Comparison of ENCODE assay signal across 18 cellular contexts in the genomic region with DNA sequence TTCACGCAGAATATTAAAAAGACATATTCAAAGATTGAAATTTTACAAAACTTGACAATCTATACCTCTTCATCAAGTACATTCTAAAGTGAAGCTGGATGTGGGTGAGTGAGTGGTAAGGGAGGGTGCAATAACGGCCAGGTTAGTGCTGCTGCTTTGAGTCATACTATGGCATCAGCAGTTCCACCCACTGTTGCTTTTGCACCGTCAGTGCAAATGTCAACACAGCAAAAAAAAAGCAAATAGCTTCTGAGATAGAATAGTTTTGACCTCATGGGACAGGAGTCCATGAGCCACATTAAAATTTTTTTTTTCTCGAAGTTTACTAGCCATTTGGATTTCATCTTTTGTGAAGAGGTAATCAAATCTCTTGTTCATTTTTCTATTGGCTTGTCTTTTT. TPM values are rescaled to one million over a fixed set of nuclear protein-coding genes. Genes with fewer than 3 reads are reported as not detected.
A peak's percentile ranks its signal among the peaks of the same experiment; 100 is the strongest.
DNase-seq lines count a peak whose midpoint lies in the region; ATAC-seq, FAIRE-seq and TF ChIP-seq lines count a peak whose summit lies in the region.
"Had no signal": no experiment of that assay in that cellular context is flagged by ENCODE, and none has a peak within 500 bp of the region (broad histone marks: within the 10 kb centered on the region; RNA-seq: fewer than 3 reads in every experiment).

No MANE protein-coding gene starts in this region.

- H3K9me3 ChIP-seq in K562 (replicated peaks; ENCODE audit: control insufficient read depth, insufficient read depth, low read depth, low read length), result no peaks in the 10 kb centered on the region
- H3K9me3 ChIP-seq: left ventricle myocardium inferior, sigmoid colon had no signal

- no peak overlapping the region for H3K4me3 ChIP-seq in K562
- H3K4me3 ChIP-seq: dorsolateral prefrontal cortex, left ventricle myocardium inferior, sigmoid colon had no signal

- DNase-seq in CD1c-positive myeloid dendritic cell (ENCODE audit: extremely low spot score), result peak; percentile 8
- DNase-seq in HCEC 1CT, result peak; percentile 5
- no peak for DNase-seq in K562 (ENCODE audit: extremely low read depth in 1 of 4, low spot score in 3 of 4)
- DNase-seq in kidney tubule cell (ENCODE audit: low spot score), result peak; percentile 17
- DNase-seq in left ventricle myocardium superior, result no peak
- DNase-seq: anterior cingulate cortex, C1 segment of cervical spinal cord, dorsolateral prefrontal cortex, KG1, left ventricle myocardium inferior, NCI-H1694, NCI-H82, SHP77, sigmoid colon had no signal

- in situ Hi-C loops in K562 (cut with MboI), result no loop called here

- WGBS in K562 (ENCODE audit: insufficient coverage, low coverage, missing lambda C conversion rate), result 64% methylated on average over 4 of the region's 4 CpGs

- FAIRE-seq in K562 (lab: Jason Lieb, UNC), result no peak

- no peak for TF ChIP-seq EP300 in K562 (IDR thresholded peaks at IDR 0.05; ENCODE audit: low read length)

- H2AFZ ChIP-seq in K562 (ENCODE audit: low read depth, low read length), result no peak overlapping the region

- H3K79me2 ChIP-seq in K562 (ENCODE audit: control insufficient read depth, insufficient read depth, low read length), result no peaks in the 10 kb centered on the region; the same call in 2 of the 3 replicates

- no peaks in the 10 kb centered on the region for H4K20me1 ChIP-seq in K562 (replicated peaks; ENCODE audit: control insufficient read depth, insufficient read depth, low read length)

- no peaks in the 10 kb centered on the region for H3K27me3 ChIP-seq in K562 (ENCODE audit: control insufficient read depth in 2 of 2, insufficient read depth in 2 of 2, low read length in 2 of 2)
- H3K27me3 ChIP-seq: dorsolateral prefrontal cortex, sigmoid colon had no signal

- TF ChIP-seq RAD21 in K562 (CRISPR knock-in tag; conservative IDR thresholded peaks at IDR 0.05 in 1 of 2, IDR thresholded peaks at IDR 0.05 in 1 of 2), result no peak

- ATAC-seq in K562, result no peak
- no peak for ATAC-seq in GM21723 (IDR thresholded peaks at IDR 0.05; ENCODE audit: unreplicated experiment)
- ATAC-seq in GM19328 (IDR thresholded peaks at IDR 0.05; ENCODE audit: unreplicated experiment), result no peak
- no peak for ATAC-seq in HG02623 (IDR thresholded peaks at IDR 0.05; ENCODE audit: unreplicated experiment)
- no peak for ATAC-seq in left ventricle myocardium superior

- POLR2A ChIA-PET in K562 (lab: Yijun Ruan, JAX), result interaction anchor here (0.6 to 1.3 kb wide), 3 partner anchors 8 to 161 kb away, joined by 3 to 4 read pairs (median 4); no protein-coding TSS in a partner anchor

- no peak overlapping the region for H3K27ac ChIP-seq in K562 (ENCODE audit: extremely low read depth, low read depth, low read length)
- H3K27ac ChIP-seq: dorsolateral prefrontal cortex, left ventricle myocardium inferior, sigmoid colon had no signal

- BruUV-seq in K562 (replicated peaks; lab: Mats Ljungman, UMichigan), result no TSS peak

- H3K4me1 ChIP-seq in K562 (replicated peaks in 1 of 2; ENCODE audit: control insufficient read depth in 2 of 2, insufficient read depth in 2 of 2, low read length in 2 of 2), result no peaks in the 10 kb centered on the region
- H3K4me1 ChIP-seq: sigmoid colon had no signal

- no peaks in the 10 kb centered on the region for H3K9me1 ChIP-seq in K562 (ENCODE audit: control insufficient read depth, insufficient read depth, low read length)

- peaks cover 69% of the 10 kb centered on the region for H3K36me3 ChIP-seq in K562 (ENCODE audit: control insufficient read depth, insufficient read depth, low read length)

- H3K9ac ChIP-seq in K562 (ENCODE audit: insufficient read depth in 1 of 2, low read depth in 2 of 2, low read length in 2 of 2), result no peak overlapping the region

- H3K4me2 ChIP-seq in K562 (ENCODE audit: insufficient read depth, low read length), result no peak overlapping the region

- CTCF ChIA-PET in K562 (lab: Yijun Ruan, JAX; ENCODE audit: low intra/inter-chr PET ratio), result interaction anchor here (0.7 kb wide), 1 partner anchor 534 kb away, joined by 3 read pairs; no protein-coding TSS in a partner anchor

- TF ChIP-seq POLR2A in K562 (conservative IDR thresholded peaks at IDR 0.05), result no peak

- intact Hi-C loops in K562 (cut with micrococcal nuclease) (no loop called here), left ventricle myocardium superior (cut with micrococcal nuclease) (no loop called here)

- no peak for TF ChIP-seq CTCF in K562 (IDR thresholded peaks at IDR 0.05 in 2 of 3, conservative IDR thresholded peaks at IDR 0.05 in 1 of 3; ENCODE audit: insufficient read depth in 2 of 3, low read depth in 1 of 3, low read length in 3 of 3)

TF ChIP-seq in K562, 482 proteins besides CTCF, POLR2A, EP300 and RAD21 (continues in another document):
- TF ChIP-seq NR4A1 (CRISPR knock-in tag; IDR thresholded peaks at IDR 0.05), result no peak
- no peak for TF ChIP-seq NR4A1 (tag; IDR thresholded peaks at IDR 0.05)
- no peak for TF ChIP-seq DIDO1 (tag; IDR thresholded peaks at IDR 0.05; ENCODE audit: low read depth)
- TF ChIP-seq GABPB2 (CRISPR knock-in tag; conservative IDR thresholded peaks at IDR 0.05), result no peak
- no peak for TF ChIP-seq ZNF699 (CRISPR knock-in tag; IDR thresholded peaks at IDR 0.05; ENCODE audit: insufficient replicate concordance)
- no peak for TF ChIP-seq RCOR1 (IDR thresholded peaks at IDR 0.05; ENCODE audit: borderline replicate concordance in 1 of 2, low read depth in 2 of 2, low read length in 2 of 2)
- no peak for TF ChIP-seq NFYB (IDR thresholded peaks at IDR 0.05; ENCODE audit: extremely low read depth, insufficient read length)
- 0 out of 2 replicates have a peak, but pooled peaks have one; percentile 6 for TF ChIP-seq EGR1 (conservative IDR thresholded peaks at IDR 0.05)

RNA-seq across cellular contexts. Expression of a gene that starts 31.8 kb away (rescaled TPM):
- 34.5 and 43.5 TPM in 2 replicates for total RNA-seq in K562 (2011; cell fraction: chromatin; rRNA removed; ENCODE audit: low replicate concordance)
- 10.7 and 12.6 TPM in 2 replicates for total RNA-seq in K562 (2011; cell fraction: nucleolus; rRNA removed)
- total RNA-seq in K562 (2011; cell fraction: nucleoplasm; rRNA removed), result 16.1 and 23.6 TPM in 2 replicates
- total RNA-seq in K562 (2014; rRNA removed) (17.9 and 26.5 TPM in 2 replicates), K562 (2014; rRNA removed; fragmentation: Illumina TruSeq; extraction: Trizol) (34.1 and 35.8 TPM in 2 replicates), K562 (2015; rRNA removed; fragmentation: Illumina TruSeq; extraction: Trizol) (29.4 and 33.8 TPM in 2 replicates), K562 (2021) (136 and 138 TPM in 2 replicates), left ventricle myocardium superior (130 TPM)
- polyA plus RNA-seq in K562 (2011; rRNA removed) (33.2 and 77.8 TPM in 2 replicates), K562 (2014; fragmentation: Illumina TruSeq; extraction: Trizol) (126 and 192 TPM in 2 replicates), K562 (2014; fragmentation: Nextera tagmentation; extraction: Ambion mirVana) (10 to 100 TPM in 1 of 2 experiments, 1 to 10 TPM in 1; 8.5 to 21.3 TPM), K562 (2014; rRNA removed) (18.0 and 20.6 TPM in 2 replicates)
- 60.7 and 112 TPM in 2 replicates for polyA plus RNA-seq in K562 (2011; cell fraction: cytosol; rRNA removed)
- polyA plus RNA-seq in K562 (2011; cell fraction: nucleus; rRNA removed), result 39.7 and 54.7 TPM in 2 replicates
- 102 and 110 TPM in 2 replicates for polyA plus RNA-seq in K562 (2012)
- polyA minus RNA-seq in K562 (2011; rRNA and poly(A)+ RNA removed), result 45.5 and 84.9 TPM in 2 replicates
- polyA minus RNA-seq in K562 (2011; cell fraction: cytosol; rRNA and poly(A)+ RNA removed), result 30.9 and 37.4 TPM in 2 replicates
- 11.4 and 23.4 TPM in 2 replicates for polyA minus RNA-seq in K562 (2011; cell fraction: nucleus; rRNA and poly(A)+ RNA removed)

RNA-seq across cellular contexts. Expression of a gene that starts 34.6 kb away (rescaled TPM):
- total RNA-seq in K562 (2011; cell fraction: chromatin; rRNA removed; ENCODE audit: low replicate concordance), result 44.7 and 63.1 TPM in 2 replicates
- 47.8 and 49.7 TPM in 2 replicates for total RNA-seq in K562 (2011; cell fraction: nucleolus; rRNA removed)
- 53.6 and 55.5 TPM in 2 replicates for total RNA-seq in K562 (2011; cell fraction: nucleoplasm; rRNA removed)
- total RNA-seq in K562 (2014; rRNA removed) (14.9 and 18.4 TPM in 2 replicates), K562 (2014; rRNA removed; fragmentation: Illumina TruSeq; extraction: Trizol) (3.9 and 5.0 TPM in 2 replicates), K562 (2015; rRNA removed; fragmentation: Illumina TruSeq; extraction: Trizol) (6.7 and 7.5 TPM in 2 replicates), K562 (2021) (18.3 and 18.5 TPM in 2 replicates), left ventricle myocardium superior (4.1 TPM)
- polyA plus RNA-seq in K562 (2011; rRNA removed) (11.2 and 25.4 TPM in 2 replicates), K562 (2014; fragmentation: Illumina TruSeq; extraction: Trizol) (7.5 and 8.3 TPM in 2 replicates), K562 (2014; fragmentation: Nextera tagmentation; extraction: Ambion mirVana) (1 to 10 TPM in 1 of 2 experiments, under 1 TPM in 1; 0.24 to 1.2 TPM), K562 (2014; rRNA removed) (19.0 and 22.2 TPM in 2 replicates)
- 18.2 and 21.2 TPM in 2 replicates for polyA plus RNA-seq in K562 (2011; cell fraction: cytosol; rRNA removed)
- 170 and 177 TPM in 2 replicates for polyA plus RNA-seq in K562 (2011; cell fraction: nucleus; rRNA removed)
- 19.4 and 33.2 TPM in 2 replicates for polyA plus RNA-seq in K562 (2012)
- 4.1 and 4.2 TPM in 2 replicates for polyA minus RNA-seq in K562 (2011; rRNA and poly(A)+ RNA removed)
- polyA minus RNA-seq in K562 (2011; cell fraction: cytosol; rRNA and poly(A)+ RNA removed), result 5.7 and 7.6 TPM in 2 replicates
- 14.1 and 22.0 TPM in 2 replicates for polyA minus RNA-seq in K562 (2011; cell fraction: nucleus; rRNA and poly(A)+ RNA removed)

RNA-seq across cellular contexts. Expression of a gene that starts 53.0 kb away (rescaled TPM):
- total RNA-seq in K562 (2011; cell fraction: chromatin; rRNA removed; ENCODE audit: low replicate concordance), result 0.19 and 0.33 TPM in 2 replicates
- not detected in 2 replicates for total RNA-seq in K562 (2011; cell fraction: nucleolus; rRNA removed)
- total RNA-seq in K562 (2011; cell fraction: nucleoplasm; rRNA removed), result not detected in 2 replicates
- total RNA-seq in K562 (2014; rRNA removed) (not detected in 2 replicates), K562 (2014; rRNA removed; fragmentation: Illumina TruSeq; extraction: Trizol) (0.19 TPM in 1 of 2 replicates, not detected in the other), K562 (2015; rRNA removed; fragmentation: Illumina TruSeq; extraction: Trizol) (0.15 TPM in 1 of 2 replicates, not detected in the other), K562 (2021) (0.11 TPM in 1 of 2 replicates, not detected in the other), left ventricle myocardium superior (0.25 TPM)
- polyA plus RNA-seq in K562 (2011; rRNA removed) (0.24 and 0.49 TPM in 2 replicates), K562 (2014; fragmentation: Illumina TruSeq; extraction: Trizol) (0.18 TPM in 1 of 2 replicates, not detected in the other), K562 (2014; fragmentation: Nextera tagmentation; extraction: Ambion mirVana) (under 1 TPM; 0.03 to 0.06 TPM), K562 (2014; rRNA removed) (0.07 and 0.15 TPM in 2 replicates)
- polyA plus RNA-seq in K562 (2011; cell fraction: cytosol; rRNA removed), result 0.25 TPM in 1 of 2 replicates, not detected in the other
- polyA plus RNA-seq in K562 (2011; cell fraction: nucleus; rRNA removed), result 0.27 and 0.74 TPM in 2 replicates
- 0.08 and 0.32 TPM in 2 replicates for polyA plus RNA-seq in K562 (2012)
- polyA minus RNA-seq in K562 (2011; rRNA and poly(A)+ RNA removed), result 0.45 TPM in 1 of 2 replicates, not detected in the other
- polyA minus RNA-seq in K562 (2011; cell fraction: cytosol; rRNA and poly(A)+ RNA removed), result not detected in 2 replicates
- 0.13 TPM in 1 of 2 replicates, not detected in the other for polyA minus RNA-seq in K562 (2011; cell fraction: nucleus; rRNA and poly(A)+ RNA removed)
- total RNA-seq: glomerular endothelial cell, sigmoid colon had no signal

Comparison
In these comparisons a context has a peak if more than half of its experiments do, and no peak if none do; other contexts are left out.
1. DNase-seq: peak in CD1c-positive myeloid dendritic cell (single experiment), HCEC 1CT (single experiment) and kidney tubule cell (single experiment); none in K562 (0 of 4) and left ventricle myocardium superior (single experiment).